1 cellular context compared by ENCODE assay signal in the genomic region with DNA sequence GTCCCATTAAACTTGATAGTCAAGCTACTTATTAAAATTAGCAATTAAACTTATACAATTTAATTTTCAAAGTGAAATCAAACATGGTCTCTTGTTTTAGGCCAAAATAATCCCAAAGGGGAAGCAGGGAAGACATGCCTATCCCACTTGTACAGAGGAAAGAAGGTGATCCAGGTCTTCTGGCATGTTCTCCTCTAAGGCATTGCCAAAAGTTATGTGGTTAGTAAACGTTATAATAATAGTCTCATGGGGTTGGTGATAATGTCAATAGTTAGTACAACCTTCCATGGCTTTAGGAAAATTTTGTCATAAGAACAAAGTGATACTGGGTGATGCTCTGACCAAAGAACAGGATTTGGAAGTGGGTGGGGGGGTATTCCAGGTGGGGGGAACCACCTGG.
TF ChIP-seq lines count a peak whose summit lies in the region.

No MANE protein-coding gene starts in this region.

TF ChIP-seq in WTC11, 78 proteins besides CTCF, POLR2A, EP300 and RAD21 (continued from another document):
- TF ChIP-seq, protein P1, sequence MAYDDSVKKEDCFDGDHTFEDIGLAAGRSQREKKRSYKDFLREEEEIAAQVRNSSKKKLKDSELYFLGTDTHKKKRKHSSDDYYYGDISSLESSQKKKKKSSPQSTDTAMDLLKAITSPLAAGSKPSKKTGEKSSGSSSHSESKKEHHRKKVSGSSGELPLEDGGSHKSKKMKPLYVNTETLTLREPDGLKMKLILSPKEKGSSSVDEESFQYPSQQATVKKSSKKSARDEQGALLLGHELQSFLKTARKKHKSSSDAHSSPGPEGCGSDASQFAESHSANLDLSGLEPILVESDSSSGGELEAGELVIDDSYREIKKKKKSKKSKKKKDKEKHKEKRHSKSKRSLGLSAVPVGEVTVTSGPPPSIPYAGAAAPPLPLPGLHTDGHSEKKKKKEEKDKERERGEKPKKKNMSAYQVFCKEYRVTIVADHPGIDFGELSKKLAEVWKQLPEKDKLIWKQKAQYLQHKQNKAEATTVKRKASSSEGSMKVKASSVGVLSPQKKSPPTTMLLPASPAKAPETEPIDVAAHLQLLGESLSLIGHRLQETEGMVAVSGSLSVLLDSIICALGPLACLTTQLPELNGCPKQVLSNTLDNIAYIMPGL (CRISPR knock-in tag; IDR thresholded peaks at IDR 0.05): no peak
- TF ChIP-seq ZNF317 (CRISPR knock-in tag; IDR thresholded peaks at IDR 0.05; ENCODE audit: borderline replicate concordance, low read depth) (no peak), JAZF1 (CRISPR knock-in tag; IDR thresholded peaks at IDR 0.05) (no peak), MXD4 (CRISPR knock-in tag; IDR thresholded peaks at IDR 0.05; ENCODE audit: borderline replicate concordance) (no peak), ZNF219 (CRISPR knock-in tag; IDR thresholded peaks at IDR 0.05; ENCODE audit: borderline replicate concordance) (no peak), RORB (CRISPR knock-in tag; IDR thresholded peaks at IDR 0.05) (no peak)
- TF ChIP-seq, protein P2, sequence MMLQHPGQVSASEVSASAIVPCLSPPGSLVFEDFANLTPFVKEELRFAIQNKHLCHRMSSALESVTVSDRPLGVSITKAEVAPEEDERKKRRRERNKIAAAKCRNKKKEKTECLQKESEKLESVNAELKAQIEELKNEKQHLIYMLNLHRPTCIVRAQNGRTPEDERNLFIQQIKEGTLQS (CRISPR knock-in tag; conservative IDR thresholded peaks at IDR 0.05): no peak
- TF ChIP-seq, protein P3, sequence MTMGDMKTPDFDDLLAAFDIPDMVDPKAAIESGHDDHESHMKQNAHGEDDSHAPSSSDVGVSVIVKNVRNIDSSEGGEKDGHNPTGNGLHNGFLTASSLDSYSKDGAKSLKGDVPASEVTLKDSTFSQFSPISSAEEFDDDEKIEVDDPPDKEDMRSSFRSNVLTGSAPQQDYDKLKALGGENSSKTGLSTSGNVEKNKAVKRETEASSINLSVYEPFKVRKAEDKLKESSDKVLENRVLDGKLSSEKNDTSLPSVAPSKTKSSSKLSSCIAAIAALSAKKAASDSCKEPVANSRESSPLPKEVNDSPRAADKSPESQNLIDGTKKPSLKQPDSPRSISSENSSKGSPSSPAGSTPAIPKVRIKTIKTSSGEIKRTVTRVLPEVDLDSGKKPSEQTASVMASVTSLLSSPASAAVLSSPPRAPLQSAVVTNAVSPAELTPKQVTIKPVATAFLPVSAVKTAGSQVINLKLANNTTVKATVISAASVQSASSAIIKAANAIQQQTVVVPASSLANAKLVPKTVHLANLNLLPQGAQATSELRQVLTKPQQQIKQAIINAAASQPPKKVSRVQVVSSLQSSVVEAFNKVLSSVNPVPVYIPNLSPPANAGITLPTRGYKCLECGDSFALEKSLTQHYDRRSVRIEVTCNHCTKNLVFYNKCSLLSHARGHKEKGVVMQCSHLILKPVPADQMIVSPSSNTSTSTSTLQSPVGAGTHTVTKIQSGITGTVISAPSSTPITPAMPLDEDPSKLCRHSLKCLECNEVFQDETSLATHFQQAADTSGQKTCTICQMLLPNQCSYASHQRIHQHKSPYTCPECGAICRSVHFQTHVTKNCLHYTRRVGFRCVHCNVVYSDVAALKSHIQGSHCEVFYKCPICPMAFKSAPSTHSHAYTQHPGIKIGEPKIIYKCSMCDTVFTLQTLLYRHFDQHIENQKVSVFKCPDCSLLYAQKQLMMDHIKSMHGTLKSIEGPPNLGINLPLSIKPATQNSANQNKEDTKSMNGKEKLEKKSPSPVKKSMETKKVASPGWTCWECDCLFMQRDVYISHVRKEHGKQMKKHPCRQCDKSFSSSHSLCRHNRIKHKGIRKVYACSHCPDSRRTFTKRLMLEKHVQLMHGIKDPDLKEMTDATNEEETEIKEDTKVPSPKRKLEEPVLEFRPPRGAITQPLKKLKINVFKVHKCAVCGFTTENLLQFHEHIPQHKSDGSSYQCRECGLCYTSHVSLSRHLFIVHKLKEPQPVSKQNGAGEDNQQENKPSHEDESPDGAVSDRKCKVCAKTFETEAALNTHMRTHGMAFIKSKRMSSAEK (CRISPR knock-in tag; IDR thresholded peaks at IDR 0.05; ENCODE audit: borderline replicate concordance): no peak
- TF ChIP-seq, protein P4, sequence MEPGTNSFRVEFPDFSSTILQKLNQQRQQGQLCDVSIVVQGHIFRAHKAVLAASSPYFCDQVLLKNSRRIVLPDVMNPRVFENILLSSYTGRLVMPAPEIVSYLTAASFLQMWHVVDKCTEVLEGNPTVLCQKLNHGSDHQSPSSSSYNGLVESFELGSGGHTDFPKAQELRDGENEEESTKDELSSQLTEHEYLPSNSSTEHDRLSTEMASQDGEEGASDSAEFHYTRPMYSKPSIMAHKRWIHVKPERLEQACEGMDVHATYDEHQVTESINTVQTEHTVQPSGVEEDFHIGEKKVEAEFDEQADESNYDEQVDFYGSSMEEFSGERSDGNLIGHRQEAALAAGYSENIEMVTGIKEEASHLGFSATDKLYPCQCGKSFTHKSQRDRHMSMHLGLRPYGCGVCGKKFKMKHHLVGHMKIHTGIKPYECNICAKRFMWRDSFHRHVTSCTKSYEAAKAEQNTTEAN (CRISPR knock-in tag; IDR thresholded peaks at IDR 0.05): no peak
- TF ChIP-seq, protein P5, sequence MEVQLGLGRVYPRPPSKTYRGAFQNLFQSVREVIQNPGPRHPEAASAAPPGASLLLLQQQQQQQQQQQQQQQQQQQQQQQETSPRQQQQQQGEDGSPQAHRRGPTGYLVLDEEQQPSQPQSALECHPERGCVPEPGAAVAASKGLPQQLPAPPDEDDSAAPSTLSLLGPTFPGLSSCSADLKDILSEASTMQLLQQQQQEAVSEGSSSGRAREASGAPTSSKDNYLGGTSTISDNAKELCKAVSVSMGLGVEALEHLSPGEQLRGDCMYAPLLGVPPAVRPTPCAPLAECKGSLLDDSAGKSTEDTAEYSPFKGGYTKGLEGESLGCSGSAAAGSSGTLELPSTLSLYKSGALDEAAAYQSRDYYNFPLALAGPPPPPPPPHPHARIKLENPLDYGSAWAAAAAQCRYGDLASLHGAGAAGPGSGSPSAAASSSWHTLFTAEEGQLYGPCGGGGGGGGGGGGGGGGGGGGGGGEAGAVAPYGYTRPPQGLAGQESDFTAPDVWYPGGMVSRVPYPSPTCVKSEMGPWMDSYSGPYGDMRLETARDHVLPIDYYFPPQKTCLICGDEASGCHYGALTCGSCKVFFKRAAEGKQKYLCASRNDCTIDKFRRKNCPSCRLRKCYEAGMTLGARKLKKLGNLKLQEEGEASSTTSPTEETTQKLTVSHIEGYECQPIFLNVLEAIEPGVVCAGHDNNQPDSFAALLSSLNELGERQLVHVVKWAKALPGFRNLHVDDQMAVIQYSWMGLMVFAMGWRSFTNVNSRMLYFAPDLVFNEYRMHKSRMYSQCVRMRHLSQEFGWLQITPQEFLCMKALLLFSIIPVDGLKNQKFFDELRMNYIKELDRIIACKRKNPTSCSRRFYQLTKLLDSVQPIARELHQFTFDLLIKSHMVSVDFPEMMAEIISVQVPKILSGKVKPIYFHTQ (CRISPR knock-in tag; IDR thresholded peaks at IDR 0.05): no peak
- TF ChIP-seq, protein P6, sequence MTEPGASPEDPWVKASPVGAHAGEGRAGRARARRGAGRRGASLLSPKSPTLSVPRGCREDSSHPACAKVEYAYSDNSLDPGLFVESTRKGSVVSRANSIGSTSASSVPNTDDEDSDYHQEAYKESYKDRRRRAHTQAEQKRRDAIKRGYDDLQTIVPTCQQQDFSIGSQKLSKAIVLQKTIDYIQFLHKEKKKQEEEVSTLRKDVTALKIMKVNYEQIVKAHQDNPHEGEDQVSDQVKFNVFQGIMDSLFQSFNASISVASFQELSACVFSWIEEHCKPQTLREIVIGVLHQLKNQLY (CRISPR knock-in tag; IDR thresholded peaks at IDR 0.05): no peak
- TF ChIP-seq, protein P7, sequence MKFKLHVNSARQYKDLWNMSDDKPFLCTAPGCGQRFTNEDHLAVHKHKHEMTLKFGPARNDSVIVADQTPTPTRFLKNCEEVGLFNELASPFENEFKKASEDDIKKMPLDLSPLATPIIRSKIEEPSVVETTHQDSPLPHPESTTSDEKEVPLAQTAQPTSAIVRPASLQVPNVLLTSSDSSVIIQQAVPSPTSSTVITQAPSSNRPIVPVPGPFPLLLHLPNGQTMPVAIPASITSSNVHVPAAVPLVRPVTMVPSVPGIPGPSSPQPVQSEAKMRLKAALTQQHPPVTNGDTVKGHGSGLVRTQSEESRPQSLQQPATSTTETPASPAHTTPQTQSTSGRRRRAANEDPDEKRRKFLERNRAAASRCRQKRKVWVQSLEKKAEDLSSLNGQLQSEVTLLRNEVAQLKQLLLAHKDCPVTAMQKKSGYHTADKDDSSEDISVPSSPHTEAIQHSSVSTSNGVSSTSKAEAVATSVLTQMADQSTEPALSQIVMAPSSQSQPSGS (CRISPR knock-in tag; IDR thresholded peaks at IDR 0.05; ENCODE audit: borderline replicate concordance, low read depth): no peak
- TF ChIP-seq, protein P8, sequence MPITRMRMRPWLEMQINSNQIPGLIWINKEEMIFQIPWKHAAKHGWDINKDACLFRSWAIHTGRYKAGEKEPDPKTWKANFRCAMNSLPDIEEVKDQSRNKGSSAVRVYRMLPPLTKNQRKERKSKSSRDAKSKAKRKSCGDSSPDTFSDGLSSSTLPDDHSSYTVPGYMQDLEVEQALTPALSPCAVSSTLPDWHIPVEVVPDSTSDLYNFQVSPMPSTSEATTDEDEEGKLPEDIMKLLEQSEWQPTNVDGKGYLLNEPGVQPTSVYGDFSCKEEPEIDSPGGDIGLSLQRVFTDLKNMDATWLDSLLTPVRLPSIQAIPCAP (CRISPR knock-in tag; IDR thresholded peaks at IDR 0.05): no peak
- TF ChIP-seq, protein P9, sequence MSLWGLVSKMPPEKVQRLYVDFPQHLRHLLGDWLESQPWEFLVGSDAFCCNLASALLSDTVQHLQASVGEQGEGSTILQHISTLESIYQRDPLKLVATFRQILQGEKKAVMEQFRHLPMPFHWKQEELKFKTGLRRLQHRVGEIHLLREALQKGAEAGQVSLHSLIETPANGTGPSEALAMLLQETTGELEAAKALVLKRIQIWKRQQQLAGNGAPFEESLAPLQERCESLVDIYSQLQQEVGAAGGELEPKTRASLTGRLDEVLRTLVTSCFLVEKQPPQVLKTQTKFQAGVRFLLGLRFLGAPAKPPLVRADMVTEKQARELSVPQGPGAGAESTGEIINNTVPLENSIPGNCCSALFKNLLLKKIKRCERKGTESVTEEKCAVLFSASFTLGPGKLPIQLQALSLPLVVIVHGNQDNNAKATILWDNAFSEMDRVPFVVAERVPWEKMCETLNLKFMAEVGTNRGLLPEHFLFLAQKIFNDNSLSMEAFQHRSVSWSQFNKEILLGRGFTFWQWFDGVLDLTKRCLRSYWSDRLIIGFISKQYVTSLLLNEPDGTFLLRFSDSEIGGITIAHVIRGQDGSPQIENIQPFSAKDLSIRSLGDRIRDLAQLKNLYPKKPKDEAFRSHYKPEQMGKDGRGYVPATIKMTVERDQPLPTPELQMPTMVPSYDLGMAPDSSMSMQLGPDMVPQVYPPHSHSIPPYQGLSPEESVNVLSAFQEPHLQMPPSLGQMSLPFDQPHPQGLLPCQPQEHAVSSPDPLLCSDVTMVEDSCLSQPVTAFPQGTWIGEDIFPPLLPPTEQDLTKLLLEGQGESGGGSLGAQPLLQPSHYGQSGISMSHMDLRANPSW (CRISPR knock-in tag; conservative IDR thresholded peaks at IDR 0.05; ENCODE audit: low read depth): no peak
